12 cellular contexts compared by ENCODE assay signal in genomic region chr18:28078849-28079248, GRCh38.
"Had no signal": no experiment of that assay in that cellular context is flagged by ENCODE, and none has a peak within 500 bp of the region (broad histone marks: within the 10 kb centered on the region; RNA-seq: fewer than 3 reads in every experiment).

No MANE protein-coding gene starts in this region.

- H3K9me3 ChIP-seq: left lung, psoas muscle, right lobe of liver, thoracic aorta had no signal

- DNase-seq: activated CD4-positive, alpha-beta T cell treated with anti-CD3 and anti-CD28 coated beads, Interleukin-2, amount 50 U/mL, for 1 hour; activated CD8-positive, alpha-beta memory T cell treated with anti-CD3 and anti-CD28 coated beads for 24 hours; activated naive CD8-positive, alpha-beta T cell treated with anti-CD3 and anti-CD28 coated beads for 36 hours; dermis blood vessel endothelial cell; erythroblast; left lung; natural killer cell; occipital lobe; psoas muscle; right lobe of liver had no signal

- H3K27me3 ChIP-seq: left lung, right lobe of liver had no signal

- H3K4me3 ChIP-seq: left lung, psoas muscle, right lobe of liver, thoracic aorta had no signal

- H3K4me1 ChIP-seq: left lung, psoas muscle had no signal

- FAIRE-seq: keratinocyte had no signal

- H3K27ac ChIP-seq: left lung, psoas muscle, right lobe of liver, thoracic aorta had no signal

- H3K36me3 ChIP-seq: left lung, right lobe of liver, thoracic aorta had no signal
